In the genomic region with DNA sequence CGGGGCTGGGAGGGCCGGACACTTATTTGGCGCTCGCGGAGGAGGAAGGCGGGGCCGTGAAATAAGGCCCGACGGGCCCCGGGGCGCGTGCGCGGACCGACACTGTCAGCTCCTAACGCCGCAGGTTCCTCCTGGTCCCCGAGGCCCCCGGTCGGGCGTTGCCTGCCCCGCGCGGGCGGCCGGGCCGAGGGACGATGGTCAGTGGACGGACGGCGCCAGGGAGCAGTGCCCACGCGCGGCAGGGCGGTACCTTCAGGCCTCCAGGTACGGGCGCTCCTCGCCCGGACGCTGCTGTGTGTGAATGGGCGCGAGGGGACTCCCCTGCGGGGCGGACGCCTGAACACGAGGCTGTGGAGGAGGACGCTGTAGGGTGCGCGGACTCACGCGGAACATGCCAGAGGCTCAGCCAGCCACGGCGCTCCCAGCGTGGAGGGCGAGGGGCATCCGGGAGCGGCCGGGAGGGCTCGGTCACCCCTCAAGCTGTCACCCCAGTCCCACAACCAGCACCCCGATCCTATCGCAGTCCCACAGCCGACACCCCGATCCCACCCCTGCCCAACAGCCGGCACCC, we compare ENCODE assay signal across 8 cellular contexts. TPM values are rescaled to one million over a fixed set of nuclear protein-coding genes. Genes with fewer than 3 reads are reported as not detected.
DNase-seq lines count a peak whose midpoint lies in the region; ATAC-seq, FAIRE-seq and TF ChIP-seq lines count a peak whose summit lies in the region.

No MANE protein-coding gene starts in this region.

- peak overlapping the region; percentile 75 to 99 (median 92) for H3K4me3 ChIP-seq in H1 (ENCODE audit: extremely low read depth in 1 of 4, insufficient read depth in 2 of 4, low read depth in 3 of 4, low read length in 4 of 4)

- peaks cover 12% of the 10 kb centered on the region for H3K36me3 Mint-ChIP-seq in activated CD8-positive, alpha-beta memory T cell treated with anti-CD3 and anti-CD28 coated beads, Interleukin-2, amount 10 ng/mL, durations not matched to agents 7 days and 5 days

- H3K56ac ChIP-seq in H1 (replicated peaks; ENCODE audit: insufficient read length, low read depth, low read length) = no peak overlapping the region

- H3K79me1 ChIP-seq in H1 (ENCODE audit: low read depth, low read length) = peaks cover 5% of the 10 kb centered on the region

- H3K18ac ChIP-seq in H1 (ENCODE audit: extremely low read depth, low read length) = no peak overlapping the region; the same call in 1 of the 2 replicates

- no peaks in the 10 kb centered on the region for H3K27me3 Mint-ChIP-seq in activated CD8-positive, alpha-beta memory T cell treated with anti-CD3 and anti-CD28 coated beads, Interleukin-2, amount 10 ng/mL, durations not matched to agents 7 days and 5 days

- CTCF ChIA-PET in activated CD8-positive, alpha-beta memory T cell treated with anti-CD3 and anti-CD28 coated beads, Interleukin-2, amount 10 ng/mL, durations not matched to agents 7 days and 5 days (lab: Charles Lee) = interaction anchor here (0.6 to 1.9 kb wide), 7 partner anchors 11 to 89 kb away, joined by 3 to 14 read pairs (median 4); partner anchors contain the start of genes ARFRP1, HELZ2, PTK6 and RTEL1
- CTCF ChIA-PET in H1 (lab: Charles Lee; ENCODE audit: partially characterized antibody) = interaction anchor here (1.0 kb wide), 1 partner anchor 10 kb away, joined by 4 read pairs; no protein-coding TSS in a partner anchor

- no peaks in the 10 kb centered on the region for H3K36me3 ChIP-seq in H1 (ENCODE audit: control insufficient read depth in 2 of 4, insufficient read depth in 4 of 4, low read length in 3 of 4)

- peak overlapping the region; percentile 95 for H3K4me3 Mint-ChIP-seq in activated CD8-positive, alpha-beta memory T cell treated with anti-CD3 and anti-CD28 coated beads, Interleukin-2, amount 10 ng/mL, durations not matched to agents 7 days and 5 days

- peaks cover 22% of the 10 kb centered on the region for H3K4me1 Mint-ChIP-seq in activated CD8-positive, alpha-beta memory T cell treated with anti-CD3 and anti-CD28 coated beads, Interleukin-2, amount 10 ng/mL, durations not matched to agents 7 days and 5 days

- H3K23ac ChIP-seq in H1 (ENCODE audit: insufficient read length) = no peak overlapping the region

- POLR2A ChIA-PET in H1 (lab: Charles Lee; ENCODE audit: partially characterized antibody) = interaction anchor here (0.8 to 1.7 kb wide), 12 partner anchors 10 to 104 kb away, joined by 3 to 12 read pairs (median 3); partner anchors contain the start of genes HELZ2, PTK6 and STMN3

- no peaks in the 10 kb centered on the region for H4K20me1 ChIP-seq in H1 (replicated peaks in 1 of 2; ENCODE audit: control insufficient read depth in 1 of 2, insufficient read depth in 2 of 2, low read length in 2 of 2)

- H2BK120ac ChIP-seq in H1 (replicated peaks; ENCODE audit: low read depth, low read length) = no peak overlapping the region

- peak overlapping the region; percentile 68 for H4K8ac ChIP-seq in H1 (ENCODE audit: extremely low read depth, insufficient read depth, low read length)

- peaks cover 0 to 26% of the 10 kb centered on the region in 2 experiments; a peak in 2 of 4 replicates for H3K79me2 ChIP-seq in H1 (ENCODE audit: control insufficient read depth in 1 of 2, insufficient read depth in 2 of 2, low read length in 2 of 2)

- peak overlapping the region; percentile 46; the same call in 1 of the 2 replicates for H2BK15ac ChIP-seq in H1 (ENCODE audit: low read length)

- H2BK12ac ChIP-seq in H1 (ENCODE audit: low read depth, low read length) = peak overlapping the region; percentile 50; the same call in 1 of the 2 replicates

- peak overlapping the region; percentile 91 for H4K91ac ChIP-seq in H1 (replicated peaks; ENCODE audit: insufficient read length, low read length)

- peak overlapping the region; percentile 92 for H3K27ac Mint-ChIP-seq in activated CD8-positive, alpha-beta memory T cell treated with anti-CD3 and anti-CD28 coated beads, Interleukin-2, amount 10 ng/mL, durations not matched to agents 7 days and 5 days

- TF ChIP-seq RAD21 in H1 (IDR thresholded peaks at IDR 0.05 in 1 of 2, conservative IDR thresholded peaks at IDR 0.05 in 1 of 2; ENCODE audit: low read depth in 2 of 2, low read length in 2 of 2) = no peak

- TF ChIP-seq CTCF in H1 (IDR thresholded peaks at IDR 0.05; ENCODE audit: control extremely low read depth in 1 of 3, insufficient read depth in 1 of 3, low read depth in 1 of 3, low read length in 3 of 3) = no peak

- peak; percentile 98 for DNase-seq in COLO668 (lab: John Stamatoyannopoulos, UW; ENCODE audit: unreplicated experiment)
- DNase-seq in HPDE6-E6E7 (ENCODE audit: extremely low spot score) = peak; percentile 99
- DNase-seq in NOMO-1 treated with DMSO at 0.1 percent for 48 hours (lab: John Stamatoyannopoulos, UW; ENCODE audit: unreplicated experiment) = peak; percentile 85
- DNase-seq in activated CD8-positive, alpha-beta memory T cell treated with anti-CD3 and anti-CD28 coated beads, Interleukin-2, amount 10 ng/mL, durations not matched to agents 7 days and 5 days = peak; percentile 95
- peak; percentile 54 to 95 for DNase-seq in H1 (ENCODE audit: low read depth in 1 of 2, low spot score in 2 of 2)
- peak; percentile 99 for DNase-seq in mesenteric fat pad (ENCODE audit: low spot score)
- DNase-seq in stimulated activated CD8-positive, alpha-beta memory T cell treated with anti-CD3 and anti-CD28 coated beads, Interleukin-15, amount 100 ng/mL, for 1 hour (ENCODE audit: low read depth) = peak; percentile 87

- H3K9ac ChIP-seq in H1 (replicated peaks in 1 of 4; ENCODE audit: extremely low read depth in 1 of 4, low read depth in 3 of 4, low read length in 3 of 4) = peak overlapping the region; percentile 49 to 74 (median 62); a peak in 6 of 7 replicates

- no peak for TF ChIP-seq EP300 in H1 (IDR thresholded peaks at IDR 0.05; ENCODE audit: borderline replicate concordance in 1 of 2, low read depth in 2 of 2, low read length in 2 of 2)

- peaks cover 10% of the 10 kb centered on the region; the same call in 1 of the 2 replicates for H3K23me2 ChIP-seq in H1 (ENCODE audit: low read depth, low read length)

- H4K5ac ChIP-seq in H1 (ENCODE audit: insufficient read length, low read depth, low read length) = peak overlapping the region; percentile 86

- H2BK5ac ChIP-seq in H1 (ENCODE audit: low read depth, low read length) = peak overlapping the region; percentile 85; the same call in 1 of the 2 replicates

- 0 out of 2 replicates have a peak overlapping the region, but pooled peaks have one; percentile 85 for H2AFZ ChIP-seq in H1 (ENCODE audit: low read length)

- WGBS in H1 (ENCODE audit: extremely low coverage in 1 of 2, insufficient coverage in 1 of 2, insufficient read length in 1 of 2, insufficient replicate concordance in 2 of 2, low coverage in 1 of 2, low lambda C conversion rate in 2 of 2, missing lambda C conversion rate in 1 of 2), 2 experiments = 0% methylated on average over 33 of the region's 64 CpGs; no CpG with 5 or more reads in 1 of the 2 experiments

- H3K27me3 ChIP-seq in H1 (replicated peaks in 1 of 4; ENCODE audit: control insufficient read depth in 3 of 4, extremely low read depth in 1 of 4, insufficient read depth in 3 of 4, low read length in 3 of 4) = no peaks in the 10 kb centered on the region

- FAIRE-seq in H1 (lab: Jason Lieb, UNC) = no peak

- H2BK20ac ChIP-seq in H1 (ENCODE audit: low read length) = no peak overlapping the region

- no peaks in the 10 kb centered on the region for H3K9me3 Mint-ChIP-seq in activated CD8-positive, alpha-beta memory T cell treated with anti-CD3 and anti-CD28 coated beads, Interleukin-2, amount 10 ng/mL, durations not matched to agents 7 days and 5 days (ENCODE audit: low read depth)

- H3K4me2 ChIP-seq in H1 (ENCODE audit: insufficient read depth in 1 of 2, low read depth in 2 of 2, low read length in 2 of 2) = peak overlapping the region; percentile 86 to 100

- H3K4me1 ChIP-seq in H1 (replicated peaks in 1 of 4; ENCODE audit: control insufficient read depth in 3 of 4, insufficient read depth in 4 of 4, low read length in 3 of 4) = peaks cover 0 to 3% (median under 1%) of the 10 kb centered on the region in 4 experiments; a peak in 3 of 7 replicates

- no peak overlapping the region for H3K4ac ChIP-seq in H1 (replicated peaks; ENCODE audit: insufficient read length, low read depth, low read length)

- no peak overlapping the region for H2AK5ac ChIP-seq in H1 (ENCODE audit: low read depth, low read length)

- no peak overlapping the region for H3K14ac ChIP-seq in H1 (ENCODE audit: insufficient read length)

- ATAC-seq in GM19467 (IDR thresholded peaks at IDR 0.05; ENCODE audit: unreplicated experiment) = peak; percentile 70
- peak; percentile 87 for ATAC-seq in activated CD8-positive, alpha-beta memory T cell treated with anti-CD3 and anti-CD28 coated beads, Interleukin-2, amount 10 ng/mL, durations not matched to agents 7 days and 5 days

- no peak for TF ChIP-seq POLR2A in H1 (IDR thresholded peaks at IDR 0.05; ENCODE audit: control extremely low read depth in 1 of 2, low read depth in 2 of 2, low read length in 2 of 2)

- peak overlapping the region; percentile 68; the same call in 1 of the 2 replicates for H3K27ac ChIP-seq in H1 (ENCODE audit: low read depth, low read length)

- no peaks in the 10 kb centered on the region for H3K9me3 ChIP-seq in H1 (ENCODE audit: insufficient read depth in 2 of 2, low read depth in 1 of 2, low read length in 1 of 2)

RNA-seq across cellular contexts. Expression of gene GMEB2, which starts 0.3 kb away (rescaled TPM):
- total RNA-seq in activated CD8-positive, alpha-beta memory T cell treated with anti-CD3 and anti-CD28 coated beads, Interleukin-2, amount 10 ng/mL, durations not matched to agents 7 days and 5 days = 10 to 100 TPM; 16.3 to 19.3 TPM
- 12.9 and 14.2 TPM in 2 replicates for total RNA-seq in H1 (2021; fragmentation: NEBNext Ultra II Directional; extraction: Animal tissue kit (Norgen Biotek cat#: 25700))
- polyA plus RNA-seq in H1 (2011; rRNA removed) = 14.2 and 19.1 TPM in 2 replicates
- 11.7 TPM for polyA plus RNA-seq in H1 (2011; cell fraction: cytosol; rRNA removed)
- polyA plus RNA-seq in H1 (2011; cell fraction: nucleus; rRNA removed) = 19.6 TPM
- polyA plus RNA-seq in H1 (2012, experiment 1 of 2) = 8.1 to 13.0 TPM (median 12.1 TPM) in 4 replicates
- polyA plus RNA-seq in H1 (2012, experiment 2 of 2) = 11.4 TPM
- 8.3 TPM for polyA plus RNA-seq in H1 (2013, experiment 1 of 2)
- 8.1 TPM for polyA plus RNA-seq in H1 (2013, experiment 2 of 2)
- 7.5 TPM in 2 replicates for polyA minus RNA-seq in H1 (2011; rRNA and poly(A)+ RNA removed)
- 8.1 TPM for polyA minus RNA-seq in H1 (2011; cell fraction: cytosol; rRNA and poly(A)+ RNA removed)
- 6.3 TPM for polyA minus RNA-seq in H1 (2011; cell fraction: nucleus; rRNA and poly(A)+ RNA removed)
- 10.0 TPM for total RNA-seq in mesenteric fat pad

RNA-seq across cellular contexts. Expression of gene STMN3, which starts 26.0 kb away (rescaled TPM):
- 10 to 100 TPM in 1 of 2 experiments, 1 to 10 TPM in 1; 8.0 to 15.9 TPM for total RNA-seq in activated CD8-positive, alpha-beta memory T cell treated with anti-CD3 and anti-CD28 coated beads, Interleukin-2, amount 10 ng/mL, durations not matched to agents 7 days and 5 days
- total RNA-seq in H1 (2021; fragmentation: NEBNext Ultra II Directional; extraction: Animal tissue kit (Norgen Biotek cat#: 25700)) = 63.1 and 71.6 TPM in 2 replicates
- polyA plus RNA-seq in H1 (2011; rRNA removed) = 51.5 and 70.8 TPM in 2 replicates
- polyA plus RNA-seq in H1 (2011; cell fraction: cytosol; rRNA removed) = 60.4 TPM
- 122 TPM for polyA plus RNA-seq in H1 (2011; cell fraction: nucleus; rRNA removed)
- polyA plus RNA-seq in H1 (2012, experiment 1 of 2) = 42.7 to 63.6 TPM (median 56.4 TPM) in 4 replicates
- 53.7 TPM for polyA plus RNA-seq in H1 (2012, experiment 2 of 2)
- 35.5 TPM for polyA plus RNA-seq in H1 (2013, experiment 1 of 2)
- polyA plus RNA-seq in H1 (2013, experiment 2 of 2) = 37.5 TPM
- polyA minus RNA-seq in H1 (2011; rRNA and poly(A)+ RNA removed) = 11.2 and 14.8 TPM in 2 replicates
- 20.3 TPM for polyA minus RNA-seq in H1 (2011; cell fraction: cytosol; rRNA and poly(A)+ RNA removed)
- polyA minus RNA-seq in H1 (2011; cell fraction: nucleus; rRNA and poly(A)+ RNA removed) = 11.5 TPM
- 9.9 TPM for total RNA-seq in mesenteric fat pad

RNA-seq across cellular contexts. Expression of gene RTEL1, which starts 30.9 kb away (rescaled TPM):
- total RNA-seq in activated CD8-positive, alpha-beta memory T cell treated with anti-CD3 and anti-CD28 coated beads, Interleukin-2, amount 10 ng/mL, durations not matched to agents 7 days and 5 days = 10 to 100 TPM; 50.0 to 53.6 TPM
- total RNA-seq in H1 (2021; fragmentation: NEBNext Ultra II Directional; extraction: Animal tissue kit (Norgen Biotek cat#: 25700)) = 37.1 and 37.8 TPM in 2 replicates
- 16.2 and 24.3 TPM in 2 replicates for polyA plus RNA-seq in H1 (2011; rRNA removed)
- 19.7 TPM for polyA plus RNA-seq in H1 (2011; cell fraction: cytosol; rRNA removed)
- polyA plus RNA-seq in H1 (2011; cell fraction: nucleus; rRNA removed) = 181 TPM
- polyA plus RNA-seq in H1 (2012, experiment 1 of 2) = 17.9 to 26.4 TPM (median 23.9 TPM) in 4 replicates
- 18.4 TPM for polyA plus RNA-seq in H1 (2012, experiment 2 of 2)
- 14.4 TPM for polyA plus RNA-seq in H1 (2013, experiment 1 of 2)
- polyA plus RNA-seq in H1 (2013, experiment 2 of 2) = 12.9 TPM
- polyA minus RNA-seq in H1 (2011; rRNA and poly(A)+ RNA removed) = 46.2 and 51.7 TPM in 2 replicates
- 23.6 TPM for polyA minus RNA-seq in H1 (2011; cell fraction: cytosol; rRNA and poly(A)+ RNA removed)
- 47.6 TPM for polyA minus RNA-seq in H1 (2011; cell fraction: nucleus; rRNA and poly(A)+ RNA removed)
- total RNA-seq in mesenteric fat pad = 31.7 TPM

RNA-seq across cellular contexts. Expression of gene HELZ2, which starts 53.2 kb away (rescaled TPM):
- total RNA-seq in activated CD8-positive, alpha-beta memory T cell treated with anti-CD3 and anti-CD28 coated beads, Interleukin-2, amount 10 ng/mL, durations not matched to agents 7 days and 5 days = 100 to 1,000 TPM; 139 to 285 TPM
- total RNA-seq in H1 (2021; fragmentation: NEBNext Ultra II Directional; extraction: Animal tissue kit (Norgen Biotek cat#: 25700)) = 17.5 and 18.2 TPM in 2 replicates
- polyA plus RNA-seq in H1 (2011; rRNA removed) = 7.9 and 14.0 TPM in 2 replicates
- 10.0 TPM for polyA plus RNA-seq in H1 (2011; cell fraction: cytosol; rRNA removed)
- 48.4 TPM for polyA plus RNA-seq in H1 (2011; cell fraction: nucleus; rRNA removed)
- polyA plus RNA-seq in H1 (2012, experiment 1 of 2) = 7.8 to 17.1 TPM (median 14.4 TPM) in 4 replicates
- 9.1 TPM for polyA plus RNA-seq in H1 (2012, experiment 2 of 2)
- 9.5 TPM for polyA plus RNA-seq in H1 (2013, experiment 1 of 2)
- polyA plus RNA-seq in H1 (2013, experiment 2 of 2) = 8.5 TPM
- 16.0 and 19.4 TPM in 2 replicates for polyA minus RNA-seq in H1 (2011; rRNA and poly(A)+ RNA removed)
- 21.0 TPM for polyA minus RNA-seq in H1 (2011; cell fraction: cytosol; rRNA and poly(A)+ RNA removed)
- polyA minus RNA-seq in H1 (2011; cell fraction: nucleus; rRNA and poly(A)+ RNA removed) = 35.2 TPM
- total RNA-seq in mesenteric fat pad = 50.8 TPM

Comparison
In these comparisons a context has a peak if more than half of its experiments do, and no peak if none do; other contexts are left out.
1. Peak in every context shown above with its lines: DNase-seq, ATAC-seq, H3K4me3 ChIP-seq and H3K27ac ChIP-seq.